Comparison of ENCODE assay signal across 8 cellular contexts in the genomic region with DNA sequence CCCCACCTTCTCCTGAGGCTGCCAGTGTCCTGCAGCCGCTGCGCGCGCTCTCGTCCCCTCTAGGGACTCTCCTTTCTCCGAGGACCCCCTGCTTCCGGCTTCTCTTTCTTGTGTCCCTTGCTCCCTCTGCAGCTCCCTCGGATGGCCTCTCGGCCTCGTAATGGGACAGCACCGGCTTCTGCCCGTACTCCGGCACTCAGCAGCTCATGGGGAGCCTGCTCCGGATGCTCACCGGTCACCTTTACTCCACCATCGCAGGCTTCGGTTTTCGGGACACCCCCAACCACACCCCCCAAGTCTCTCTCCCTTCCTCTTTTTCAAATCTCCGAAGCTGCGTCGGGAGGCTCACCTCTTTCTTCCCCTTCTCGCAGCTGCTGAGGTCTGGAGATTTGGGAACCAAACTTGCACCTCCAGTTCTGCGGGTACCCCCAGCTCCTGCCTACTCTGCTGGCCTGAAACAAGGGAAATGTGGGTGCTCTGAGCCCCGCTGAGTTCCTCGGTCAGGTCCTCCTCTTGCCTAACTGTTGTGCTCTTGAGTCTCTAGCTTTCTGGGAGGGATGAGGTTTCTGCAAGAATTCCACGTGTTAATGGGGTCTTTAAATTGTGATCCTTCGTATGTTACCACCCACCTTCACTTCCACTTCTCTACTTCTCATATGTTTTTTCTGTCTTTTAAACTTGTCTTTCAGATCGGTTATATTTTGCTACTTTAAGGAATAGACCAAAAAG. TPM values are rescaled to one million over a fixed set of nuclear protein-coding genes. Genes with fewer than 3 reads are reported as not detected.
A peak's percentile ranks its signal among the peaks of the same experiment; 100 is the strongest.
DNase-seq lines count a peak whose midpoint lies in the region; ATAC-seq and TF ChIP-seq lines count a peak whose summit lies in the region.

No MANE protein-coding gene starts in this region.

- peak overlapping the region; percentile 97 for H3K27ac Mint-ChIP-seq in neural crest cell (ENCODE audit: unreplicated experiment)

- ATAC-seq in HG02610 (IDR thresholded peaks at IDR 0.05; ENCODE audit: unreplicated experiment), result peak; percentile 19
- no peak for ATAC-seq in HG03565 (IDR thresholded peaks at IDR 0.05; ENCODE audit: unreplicated experiment)

- DNase-seq in GM13977 (ENCODE audit: low spot score) (peak; percentile 69), NCI-H69 (lab: John Stamatoyannopoulos, UW) (peak; percentile 17), fibroblast of pulmonary artery (ENCODE audit: low read depth) (no peak), neural crest cell (ENCODE audit: low read depth, low spot score) (peak; percentile 48), NCI-H1694 (lab: John Stamatoyannopoulos, UW) (no peak)
- peak; percentile 65 to 69 for DNase-seq in activated T-cell treated with anti-CD3 and anti-CD28 coated beads, Interleukin-2, amount 50 U/mL, for 48 hours

- peak overlapping the region; percentile 89 for H3K4me3 ChIP-seq in fibroblast of pulmonary artery (replicated peaks; ENCODE audit: low read depth, low read length)

- TF ChIP-seq CTCF in GM13977 (IDR thresholded peaks at IDR 0.05; ENCODE audit: extremely low read depth, insufficient read depth, missing control alignments), result no peak
- TF ChIP-seq CTCF in fibroblast of pulmonary artery (IDR thresholded peaks at IDR 0.05; ENCODE audit: low read length, missing control alignments), result no peak
- no peak for TF ChIP-seq CTCF in neural crest cell (conservative IDR thresholded peaks at IDR 0.05)

- peaks cover 48% of the 10 kb centered on the region for H3K4me1 Mint-ChIP-seq in neural crest cell

- H3K27me3 Mint-ChIP-seq in neural crest cell (ENCODE audit: low read depth), result peaks cover 2% of the 10 kb centered on the region

- peak overlapping the region; percentile 97 for H3K4me3 Mint-ChIP-seq in neural crest cell

- no peaks in the 10 kb centered on the region for H3K9me3 Mint-ChIP-seq in neural crest cell

- H3K36me3 Mint-ChIP-seq in neural crest cell (ENCODE audit: low read depth), result peaks cover 3% of the 10 kb centered on the region

- in situ Hi-C loops in GM13977 (cut with MboI; ENCODE audit: low pct_unique_long_range_greater_than_20kb, low sequenced_read_pairs, unreplicated experiment), result no loop called here

RNA-seq across cellular contexts. Expression of gene CDC14A, which starts 0.9 kb away (rescaled TPM):
- 15.7 and 16.6 TPM in 2 replicates for total RNA-seq in neural crest cell

Comparison
In these comparisons a context has a peak if more than half of its experiments do, and no peak if none do; other contexts are left out.
1. DNase-seq: peak in GM13977 (single experiment), NCI-H69 (single experiment), activated T-cell treated with anti-CD3 and anti-CD28 coated beads, Interleukin-2, amount 50 U/mL, for 48 hours (2 of 2) and neural crest cell (single experiment); none in fibroblast of pulmonary artery (single experiment) and NCI-H1694 (single experiment).